Comparison of ENCODE assay signal across 8 cellular contexts in genomic region chr20:25695532-25696383, GRCh38. TPM values are rescaled to one million over a fixed set of nuclear protein-coding genes. Genes with fewer than 3 reads are reported as not detected.
A peak's percentile ranks its signal among the peaks of the same experiment; 100 is the strongest.
DNase-seq lines count a peak whose midpoint lies in the region; ATAC-seq, FAIRE-seq and TF ChIP-seq lines count a peak whose summit lies in the region.

No MANE protein-coding gene starts in this region.

- H3K9ac ChIP-seq in Karpas-422 (ENCODE audit: low read length) (peak overlapping the region; percentile 97), HepG2 (ENCODE audit: insufficient read depth, low read depth, low read length) (peak overlapping the region; percentile 97)

- no peak for TF ChIP-seq RAD21 in HepG2 (CRISPR knock-in tag; IDR thresholded peaks at IDR 0.05)

- peaks cover 37% of the 10 kb centered on the region for H3K79me2 ChIP-seq in Karpas-422 (ENCODE audit: low read length)
- peaks cover 25% of the 10 kb centered on the region for H3K79me2 ChIP-seq in HepG2 (ENCODE audit: insufficient read depth, low read length)

- intact Hi-C loops in HepG2 (cut with micrococcal nuclease; ENCODE audit: unreplicated experiment): loop anchor here (1.0 to 10.0 kb wide), 5 partner anchors 55 to 191 kb away; partner anchors contain the start of genes NANP and NINL
- intact Hi-C loops in thyroid gland (cut with DNase I): no loop called here

- peak overlapping the region; percentile 92 for H2AFZ ChIP-seq in Karpas-422 (ENCODE audit: low read length)
- H2AFZ ChIP-seq in HepG2 (ENCODE audit: low read length): no peak overlapping the region

- H3K4me3 ChIP-seq in GM06990 (replicated peaks; ENCODE audit: low read depth, low read length): peak overlapping the region; percentile 98
- H3K4me3 ChIP-seq in Karpas-422 (ENCODE audit: low read length): peak overlapping the region; percentile 96
- peak overlapping the region; percentile 92 for H3K4me3 ChIP-seq in bronchial epithelial cell (ENCODE audit: low read depth, low read length)
- H3K4me3 ChIP-seq in HepG2 (replicated peaks in 1 of 3; ENCODE audit: insufficient read depth in 1 of 3, low read depth in 2 of 3, low read length in 3 of 3): peak overlapping the region; percentile 89 to 100 (median 94)
- H3K4me3 ChIP-seq in thyroid gland (replicated peaks in 1 of 3): peak overlapping the region; percentile 64 to 91 (median 71)

- no peaks in the 10 kb centered on the region for H3K9me2 ChIP-seq in Karpas-422 (replicated peaks; ENCODE audit: insufficient read depth, low read length)

- H3K9me3 ChIP-seq in Karpas-422 (ENCODE audit: low read length) (peaks cover 13% of the 10 kb centered on the region), HepG2 (ENCODE audit: low read length) (peaks cover 14% of the 10 kb centered on the region), thyroid gland (no peaks in the 10 kb centered on the region)

- peak; percentile 19 for ATAC-seq in HepG2

- POLR2A ChIA-PET in HepG2 (lab: Yijun Ruan, JAX): interaction anchor here (0.6 to 2.3 kb wide), 8 partner anchors 9 to 448 kb away, joined by 3 to 7 read pairs (median 5); partner anchors contain the start of genes NINL and PYGB

- in situ Hi-C loops in HepG2 (cut with HindIII; ENCODE audit: extremely low pct_ligation_motif_present, low pct_unique_long_range_greater_than_20kb): no loop called here

- no peaks in the 10 kb centered on the region; the same call in 1 of the 2 replicates for H3K36me3 ChIP-seq in GM06990 (ENCODE audit: control insufficient read depth, insufficient read depth, low read length)
- H3K36me3 ChIP-seq in Karpas-422 (ENCODE audit: insufficient read depth, low read length): no peaks in the 10 kb centered on the region
- no peaks in the 10 kb centered on the region for H3K36me3 ChIP-seq in bronchial epithelial cell (ENCODE audit: control insufficient read depth, insufficient read depth, low read length)
- peaks cover 3 to 5% of the 10 kb centered on the region in 2 experiments; a peak in 3 of 5 replicates for H3K36me3 ChIP-seq in HepG2 (replicated peaks in 1 of 2; ENCODE audit: control insufficient read depth in 1 of 2, insufficient read depth in 2 of 2, low read length in 2 of 2)
- H3K36me3 ChIP-seq in thyroid gland: no peaks in the 10 kb centered on the region

- CTCF ChIA-PET in HepG2 (lab: Yijun Ruan, JAX; ENCODE audit: low intra/inter-chr PET ratio, low total read pairs): no interaction called here

- H3K4me1 ChIP-seq in Karpas-422 (ENCODE audit: low read length) (peaks cover 19% of the 10 kb centered on the region), HepG2 (ENCODE audit: insufficient read depth, low read length) (peaks cover 34% of the 10 kb centered on the region), thyroid gland (peaks cover 6 to 14% of the 10 kb centered on the region in 2 donors)

- H3K27me3 ChIP-seq in GM06990 (replicated peaks; ENCODE audit: control insufficient read depth, insufficient read depth, low read length) (no peaks in the 10 kb centered on the region), Karpas-422 (ENCODE audit: low read length) (peaks cover 2% of the 10 kb centered on the region; the same call in 1 of the 2 replicates), bronchial epithelial cell (ENCODE audit: control insufficient read depth, insufficient read depth, low read length) (no peaks in the 10 kb centered on the region), HepG2 (ENCODE audit: control insufficient read depth in 1 of 2, insufficient read depth in 2 of 2, low read length in 2 of 2) (no peaks in the 10 kb centered on the region), thyroid gland (no peaks in the 10 kb centered on the region)

- TF ChIP-seq EP300 in HepG2 (IDR thresholded peaks at IDR 0.05; ENCODE audit: low read depth in 2 of 2, low read length in 2 of 2) (no peak), HepG2 (CRISPR knock-in tag; IDR thresholded peaks at IDR 0.05; ENCODE audit: borderline replicate concordance) (no peak)

- no peak for FAIRE-seq in bronchial epithelial cell (lab: Jason Lieb, UNC)
- no peak for FAIRE-seq in HepG2 (lab: Jason Lieb, UNC)

- TF ChIP-seq POLR2A in HepG2 (IDR thresholded peaks at IDR 0.05; ENCODE audit: insufficient read depth in 1 of 2, low read depth in 2 of 2, low read length in 2 of 2): no peak
- no peak for TF ChIP-seq POLR2A in thyroid gland (IDR thresholded peaks at IDR 0.05)

- BruUV-seq in HepG2 (replicated peaks; lab: Mats Ljungman, UMichigan): TSS peak; percentile 61

- 19% methylated on average over 19 of the region's 31 CpGs for WGBS in HepG2 (ENCODE audit: low lambda C conversion rate)
- WGBS in thyroid gland, 2 donors: 20 to 21% methylated on average over 19 to 21 of the region's 31 CpGs

- no peak for TF ChIP-seq CTCF in GM06990 (IDR thresholded peaks at IDR 0.05; ENCODE audit: insufficient read depth, low read length, poor library complexity, severe bottlenecking)
- TF ChIP-seq CTCF in bronchial epithelial cell (IDR thresholded peaks at IDR 0.05; ENCODE audit: insufficient read depth, low read length, severe bottlenecking): no peak
- TF ChIP-seq CTCF in HepG2 (CRISPR knock-in tag; IDR thresholded peaks at IDR 0.05): no peak
- TF ChIP-seq CTCF in thyroid gland (IDR thresholded peaks at IDR 0.05): no peak

- H3K27ac ChIP-seq in Karpas-422 (ENCODE audit: low read length) (peak overlapping the region; percentile 43; the same call in 1 of the 2 replicates), HepG2 (ENCODE audit: extremely low read length, insufficient read depth, low read length) (peak overlapping the region; percentile 87), thyroid gland (peak overlapping the region; percentile 78 to 94 (median 94))

- H3K4me2 ChIP-seq in Karpas-422 (ENCODE audit: low read depth, low read length, poor library complexity, severe bottlenecking) (peak overlapping the region; percentile 91), HepG2 (ENCODE audit: low read depth, low read length) (peak overlapping the region; percentile 90)

- H4K20me1 ChIP-seq in Karpas-422 (ENCODE audit: insufficient read depth, low read depth, low read length) (no peaks in the 10 kb centered on the region), HepG2 (ENCODE audit: insufficient read depth, low read length) (no peaks in the 10 kb centered on the region)

- DNase-seq in GM06990 (ENCODE audit: extremely low read depth, insufficient read length) (no peak), Karpas-422 (peak; percentile 61), bronchial epithelial cell (ENCODE audit: low read depth) (no peak), HepG2 (ENCODE audit: low spot score) (no peak), thyroid gland (peak in 1 of 2 donors; percentile 8), SW480 (ENCODE audit: low spot score) (no peak), OCI-M2 (lab: John Stamatoyannopoulos, UW; ENCODE audit: unreplicated experiment) (no peak)
- no peak for DNase-seq in effector CD4-positive, alpha-beta T cell

TF ChIP-seq in HepG2, 621 proteins besides CTCF, POLR2A, EP300 and RAD21 (continues in another document):
- TF ChIP-seq BRF2 (CRISPR knock-in tag; IDR thresholded peaks at IDR 0.05) (no peak), ZNF674 (CRISPR knock-in tag; IDR thresholded peaks at IDR 0.05; ENCODE audit: low read depth) (0 out of 2 replicates have a peak, but pooled peaks have one; percentile 17), ZNF572 (CRISPR knock-in tag; IDR thresholded peaks at IDR 0.05) (no peak), ZNF768 (CRISPR knock-in tag; IDR thresholded peaks at IDR 0.05) (peak; percentile 60), TBL1XR1 (IDR thresholded peaks at IDR 0.05; ENCODE audit: borderline replicate concordance, low read length, partially characterized antibody) (no peak), GTF2F1 (IDR thresholded peaks at IDR 0.05; ENCODE audit: low read length) (no peak), LBX2 (CRISPR knock-in tag; IDR thresholded peaks at IDR 0.05; ENCODE audit: borderline replicate concordance) (no peak; the same call in 1 of the 2 replicates), FLYWCH1 (CRISPR knock-in tag; IDR thresholded peaks at IDR 0.05) (no peak)

RNA-seq across cellular contexts. Expression of gene ZNF337, which starts 0.9 kb away (rescaled TPM):
- total RNA-seq in Karpas-422 (2014; rRNA removed; shearing (Covaris generic); ENCODE audit: low replicate concordance): 13.2 and 17.7 TPM in 2 replicates
- total RNA-seq in bronchial epithelial cell: 18.2 and 18.4 TPM in 2 replicates
- total RNA-seq in HepG2 (2016; rRNA removed; fragmentation: Illumina TruSeq; extraction: Trizol): 19.0 and 19.6 TPM in 2 replicates
- total RNA-seq in HepG2 (2016; cell fraction: cytosol; rRNA removed; fragmentation: Illumina TruSeq; extraction: Trizol; ENCODE audit: low read depth): 2.2 and 3.0 TPM in 2 replicates
- 18.2 and 18.3 TPM in 2 replicates for total RNA-seq in HepG2 (2016; cell fraction: insoluble cytoplasmic fraction; rRNA removed; fragmentation: Illumina TruSeq; extraction: Trizol)
- 7.8 and 8.0 TPM in 2 replicates for total RNA-seq in HepG2 (2016; cell fraction: membrane; rRNA removed; fragmentation: Illumina TruSeq; extraction: Trizol)
- total RNA-seq in HepG2 (2016; cell fraction: nucleus; rRNA removed; fragmentation: Illumina TruSeq; extraction: Trizol): 24.6 and 29.8 TPM in 2 replicates
- polyA plus RNA-seq in HepG2 (2011; rRNA removed): 17.0 and 22.8 TPM in 2 replicates
- polyA plus RNA-seq in HepG2 (2011; cell fraction: cytosol; rRNA removed): 5.9 and 8.4 TPM in 2 replicates
- polyA plus RNA-seq in HepG2 (2011; cell fraction: nucleus; rRNA removed): 55.7 and 72.7 TPM in 2 replicates
- polyA plus RNA-seq in HepG2 (2012): 15.5 and 18.3 TPM in 2 replicates
- polyA plus RNA-seq in HepG2 (2016; cell fraction: cytosol; fragmentation: Illumina TruSeq; extraction: Trizol; ENCODE audit: low read depth): 0.73 and 0.76 TPM in 2 replicates
- polyA plus RNA-seq in HepG2 (2016; cell fraction: insoluble cytoplasmic fraction; fragmentation: Illumina TruSeq; extraction: Trizol; ENCODE audit: low read depth): 11.0 and 11.6 TPM in 2 replicates
- 2.0 and 2.3 TPM in 2 replicates for polyA plus RNA-seq in HepG2 (2016; cell fraction: membrane; fragmentation: Illumina TruSeq; extraction: Trizol; ENCODE audit: low read depth)
- 53.5 and 55.7 TPM in 2 replicates for polyA plus RNA-seq in HepG2 (2016; cell fraction: nucleus; fragmentation: Illumina TruSeq; extraction: Trizol; ENCODE audit: insufficient read depth, low read depth)
- 9.7 and 16.6 TPM in 2 replicates for polyA minus RNA-seq in HepG2 (2011; rRNA and poly(A)+ RNA removed; ENCODE audit: low replicate concordance)
- 8.7 and 9.0 TPM in 2 replicates for polyA minus RNA-seq in HepG2 (2011; cell fraction: cytosol; rRNA and poly(A)+ RNA removed)
- 34.9 and 55.6 TPM in 2 replicates for polyA minus RNA-seq in HepG2 (2011; cell fraction: nucleus; rRNA and poly(A)+ RNA removed)
- 10 to 100 TPM; 17.3 to 21.2 (median 18.7) TPM for total RNA-seq in thyroid gland

Comparison
In these comparisons a context has a peak if more than half of its experiments do, and no peak if none do; other contexts are left out.
1. H3K27ac ChIP-seq: peak in every context shown above with its lines; median percentile 94 in thyroid gland; 87 in HepG2; 43 in Karpas-422.